8 cellular contexts compared by ENCODE assay signal in genomic region chr17:56833023-56833811, GRCh38. TPM values are rescaled to one million over a fixed set of nuclear protein-coding genes. Genes with fewer than 3 reads are reported as not detected.
DNase-seq lines count a peak whose midpoint lies in the region; ATAC-seq, FAIRE-seq and TF ChIP-seq lines count a peak whose summit lies in the region.

No MANE protein-coding gene starts in this region.

- H3K9me3 Mint-ChIP-seq in activated naive CD8-positive, alpha-beta T cell treated with anti-CD3 and anti-CD28 coated beads for 36 hours = no peaks in the 10 kb centered on the region

- peak overlapping the region; percentile 89 for H3K4me3 Mint-ChIP-seq in activated naive CD8-positive, alpha-beta T cell treated with anti-CD3 and anti-CD28 coated beads for 36 hours

- H3K4me3 ChIP-seq in SK-N-SH (ENCODE audit: low read depth in 2 of 2, low read length in 1 of 2) (peak overlapping the region; percentile 66 to 74), left ventricle myocardium inferior (peak overlapping the region; percentile 83), psoas muscle (peak overlapping the region; percentile 78)

- H4K20me1 ChIP-seq in SK-N-SH (ENCODE audit: insufficient read depth) = no peaks in the 10 kb centered on the region

- ATAC-seq in GM21723 (IDR thresholded peaks at IDR 0.05; ENCODE audit: unreplicated experiment) (peak; percentile 52), psoas muscle (peak; percentile 53 to 70 (median 63))

- peaks cover 51% of the 10 kb centered on the region for H3K79me2 ChIP-seq in SK-N-SH (ENCODE audit: insufficient read depth)

- peak overlapping the region; percentile 81 for H3K27ac Mint-ChIP-seq in activated naive CD8-positive, alpha-beta T cell treated with anti-CD3 and anti-CD28 coated beads for 36 hours

- no peaks in the 10 kb centered on the region for H3K9me3 ChIP-seq in SK-N-SH
- no peaks in the 10 kb centered on the region for H3K9me3 ChIP-seq in left ventricle myocardium inferior (replicated peaks)
- H3K9me3 ChIP-seq in psoas muscle = no peaks in the 10 kb centered on the region

- H3K4me2 ChIP-seq in SK-N-SH = peak overlapping the region; percentile 97

- H3K27ac ChIP-seq in SK-N-SH (ENCODE audit: low read depth in 2 of 2, low read length in 1 of 2) = peak overlapping the region; percentile 66
- peak overlapping the region; percentile 86 for H3K27ac ChIP-seq in left ventricle myocardium inferior (replicated peaks)
- peak overlapping the region; percentile 47 for H3K27ac ChIP-seq in psoas muscle

- intact Hi-C loops in left ventricle myocardium inferior (cut with micrococcal nuclease) (no loop called here), psoas muscle (cut with DNase I) (no loop called here)

- no peak for TF ChIP-seq CTCF in SK-N-SH (IDR thresholded peaks at IDR 0.05)
- TF ChIP-seq CTCF in left ventricle myocardium inferior (IDR thresholded peaks at IDR 0.05; ENCODE audit: borderline replicate concordance) = no peak
- TF ChIP-seq CTCF in psoas muscle (IDR thresholded peaks at IDR 0.05) = no peak

- H3K27me3 ChIP-seq in SK-N-SH (ENCODE audit: insufficient read depth) (no peaks in the 10 kb centered on the region), left ventricle myocardium inferior (ENCODE audit: low read depth) (no peaks in the 10 kb centered on the region), psoas muscle (ENCODE audit: insufficient read depth in 3 of 3, low read length in 2 of 3) (peaks cover 0 to 8% (median 2%) of the 10 kb centered on the region in 3 donors)

- no peaks in the 10 kb centered on the region for H3K9me2 ChIP-seq in SK-N-SH

- in situ Hi-C loops in G401 (cut with HindIII; ENCODE audit: low sequenced_read_pairs) = no loop called here

- CTCF ChIA-PET in SK-N-SH (lab: Yijun Ruan, JAX) = interaction anchor here (0.9 to 5.5 kb wide), 6 partner anchors 13 to 252 kb away, joined by 3 to 32 read pairs (median 3); partner anchors contain the start of gene AKAP1

- H3F3A ChIP-seq in SK-N-SH (replicated peaks; ENCODE audit: insufficient read depth) = peaks cover 4% of the 10 kb centered on the region

- no peaks in the 10 kb centered on the region for H3K27me3 Mint-ChIP-seq in activated naive CD8-positive, alpha-beta T cell treated with anti-CD3 and anti-CD28 coated beads for 36 hours

- POLR2A ChIA-PET in SK-N-SH (lab: Yijun Ruan, JAX) = interaction anchor here (1.0 to 2.3 kb wide), 3 partner anchors 81 to 145 kb away, joined by 3 to 8 read pairs (median 4); partner anchors contain the start of genes COIL, SCPEP1 and TRIM25

- peaks cover 32% of the 10 kb centered on the region for H3K36me3 Mint-ChIP-seq in activated naive CD8-positive, alpha-beta T cell treated with anti-CD3 and anti-CD28 coated beads for 36 hours

- H3K36me3 ChIP-seq in SK-N-SH (replicated peaks in 1 of 2; ENCODE audit: control insufficient read depth in 1 of 2, insufficient read depth in 2 of 2, low read length in 1 of 2) = peaks cover under 1 to 16% of the 10 kb centered on the region in 2 experiments
- H3K36me3 ChIP-seq in left ventricle myocardium inferior = no peaks in the 10 kb centered on the region
- no peaks in the 10 kb centered on the region for H3K36me3 ChIP-seq in psoas muscle (ENCODE audit: insufficient read depth in 1 of 2, low read depth in 1 of 2)

- DNase-seq in G401 (ENCODE audit: low spot score) (peak; percentile 42), SK-N-SH (peak; percentile 86), left ventricle myocardium inferior (peak; percentile 64), psoas muscle (peak; percentile 52 to 72), urothelium cell line (ENCODE audit: low spot score) (peak; percentile 73)
- peak; percentile 84 for DNase-seq in activated naive CD8-positive, alpha-beta T cell treated with anti-CD3 and anti-CD28 coated beads for 36 hours

- peaks cover 9 to 21% of the 10 kb centered on the region in 2 experiments; a peak in 3 of 4 replicates for H3K4me1 ChIP-seq in SK-N-SH (ENCODE audit: control insufficient read depth in 1 of 2, insufficient read depth in 2 of 2, low read depth in 1 of 2, low read length in 1 of 2)
- peaks cover 58% of the 10 kb centered on the region for H3K4me1 ChIP-seq in left ventricle myocardium inferior
- peaks cover 2% of the 10 kb centered on the region for H3K4me1 ChIP-seq in psoas muscle

- TF ChIP-seq EP300 in Ishikawa (IDR thresholded peaks at IDR 0.05; ENCODE audit: borderline replicate concordance) = no peak
- no peak; a peak in 1 of 4 replicates for TF ChIP-seq EP300 in SK-N-SH (IDR thresholded peaks at IDR 0.05; ENCODE audit: borderline replicate concordance in 1 of 2, low read depth in 1 of 2, low read length in 1 of 2)

- peak overlapping the region; percentile 87 for H2AFZ ChIP-seq in SK-N-SH (ENCODE audit: low read depth)

- no peak for FAIRE-seq in urothelium cell line (lab: Jason Lieb, UNC)

- peak overlapping the region; percentile 73 for H3K9ac ChIP-seq in SK-N-SH

- TF ChIP-seq RAD21 in Ishikawa (IDR thresholded peaks at IDR 0.05; ENCODE audit: low read depth) = no peak
- no peak for TF ChIP-seq RAD21 in SK-N-SH (IDR thresholded peaks at IDR 0.05; ENCODE audit: low read length)

- peaks cover 48% of the 10 kb centered on the region for H3K4me1 Mint-ChIP-seq in activated naive CD8-positive, alpha-beta T cell treated with anti-CD3 and anti-CD28 coated beads for 36 hours

- WGBS in SK-N-SH (ENCODE audit: low lambda C conversion rate) = 1% methylated on average over 59 of the region's 96 CpGs
- 1% methylated on average over 37 to 96 of the region's 96 CpGs for WGBS in psoas muscle, 3 donors

TF ChIP-seq in Ishikawa, 13 proteins besides CTCF, POLR2A, EP300 and RAD21:
- TF ChIP-seq MAX (IDR thresholded peaks at IDR 0.05) (peak; percentile 57; the same call in 1 of the 2 replicates), TEAD4 (IDR thresholded peaks at IDR 0.05) (peak; percentile 25; the same call in 1 of the 2 replicates), EGR1 (IDR thresholded peaks at IDR 0.05) (no peak)

TF ChIP-seq in SK-N-SH, 30 proteins besides CTCF, POLR2A, EP300 and RAD21:
- TF ChIP-seq ZBTB33 (IDR thresholded peaks at IDR 0.05; ENCODE audit: borderline replicate concordance, low read depth) (no peak), TAF1 (IDR thresholded peaks at IDR 0.05; ENCODE audit: borderline replicate concordance, low read depth, low read length) (0 out of 2 replicates have a peak, but pooled peaks have one; percentile 39), EZH2phosphoT487 (IDR thresholded peaks at IDR 0.05; ENCODE audit: borderline replicate concordance, low read depth) (no peak), RCOR1 (IDR thresholded peaks at IDR 0.05; ENCODE audit: low read length) (peak; percentile 38; the same call in 1 of the 2 replicates), MXI1 (IDR thresholded peaks at IDR 0.05; ENCODE audit: low read depth, low read length) (peak; percentile 21), ELF1 (IDR thresholded peaks at IDR 0.05) (peak; percentile 83), IRF3 (IDR thresholded peaks at IDR 0.05; ENCODE audit: low read depth, low read length) (no peak), NRF1 (IDR thresholded peaks at IDR 0.05; ENCODE audit: low read depth, low read length) (peak; percentile 45), MAX (IDR thresholded peaks at IDR 0.05; ENCODE audit: low read depth) (peak; percentile 67; the same call in 1 of the 2 replicates)

RNA-seq across cellular contexts. Expression of gene C17orf67, which starts 0.5 kb away (rescaled TPM):
- total RNA-seq in G401 (2014; rRNA removed; shearing (Covaris generic)) = 0.51 and 1.7 TPM in 2 replicates
- polyA plus RNA-seq in SK-N-SH (2012; rRNA removed) (1.6 and 1.7 TPM in 2 replicates), psoas muscle (under 1 TPM in 2 of 3 donors, not detected in 1; 0.14 to 0.16 TPM)
- polyA plus RNA-seq in SK-N-SH (2012; cell fraction: cytosol; rRNA removed) = 1.6 and 1.9 TPM in 2 replicates
- 3.7 and 5.1 TPM in 2 replicates for polyA plus RNA-seq in SK-N-SH (2012; cell fraction: nucleus; rRNA removed)
- total RNA-seq in activated naive CD8-positive, alpha-beta T cell treated with anti-CD3 and anti-CD28 coated beads for 36 hours = 1 to 10 TPM; 1.5 TPM
- total RNA-seq in left ventricle myocardium inferior (1.1 TPM), psoas muscle (1 to 10 TPM in 1 of 4 donors, under 1 TPM in 3; 0.20 to 1.1 (median 0.35) TPM)

RNA-seq across cellular contexts. Expression of gene DGKE, which starts 0.7 kb away (rescaled TPM):
- total RNA-seq in G401 (2014; rRNA removed; shearing (Covaris generic)) = 9.5 and 12.8 TPM in 2 replicates
- polyA plus RNA-seq in SK-N-SH (2012; rRNA removed) = 2.4 and 2.8 TPM in 2 replicates
- polyA plus RNA-seq in SK-N-SH (2012; cell fraction: cytosol; rRNA removed) = 1.9 and 2.0 TPM in 2 replicates
- polyA plus RNA-seq in SK-N-SH (2012; cell fraction: nucleus; rRNA removed) = 13.8 and 15.7 TPM in 2 replicates
- 10 to 100 TPM; 25.8 to 27.1 TPM for total RNA-seq in activated naive CD8-positive, alpha-beta T cell treated with anti-CD3 and anti-CD28 coated beads for 36 hours
- total RNA-seq in left ventricle myocardium inferior = 4.2 TPM
- total RNA-seq in psoas muscle = 1 to 10 TPM in 3 of 4 donors, under 1 TPM in 1; 0.76 to 3.2 (median 1.4) TPM
- under 1 TPM; 0.38 to 0.53 (median 0.52) TPM for polyA plus RNA-seq in psoas muscle

Comparison
In these comparisons a context has a peak if more than half of its experiments do, and no peak if none do; other contexts are left out.
1. Peak in every context shown above with its lines: DNase-seq, ATAC-seq, H3K4me3 ChIP-seq and H3K27ac ChIP-seq.